10 cellular contexts compared by ENCODE assay signal in genomic region chr20:20690676-20691476, GRCh38. TPM values are rescaled to one million over a fixed set of nuclear protein-coding genes. Genes with fewer than 3 reads are reported as not detected.
DNase-seq lines count a peak whose midpoint lies in the region; ATAC-seq and TF ChIP-seq lines count a peak whose summit lies in the region.
"Had no signal": no experiment of that assay in that cellular context is flagged by ENCODE, and none has a peak within 500 bp of the region (broad histone marks: within the 10 kb centered on the region; RNA-seq: fewer than 3 reads in every experiment).

No MANE protein-coding gene starts in this region.

- no peak for TF ChIP-seq CTCF in chondrocyte (IDR thresholded peaks at IDR 0.05)

- peaks cover 1% of the 10 kb centered on the region for H3K36me3 Mint-ChIP-seq in activated naive CD4-positive, alpha-beta T cell treated with anti-CD3 and anti-CD28 coated beads for 36 hours (ENCODE audit: low read depth)
- no peaks in the 10 kb centered on the region for H3K36me3 Mint-ChIP-seq in chondrocyte (ENCODE audit: low read depth)

- CTCF ChIA-PET in activated naive CD4-positive, alpha-beta T cell treated with anti-CD3 and anti-CD28 coated beads for 36 hours (lab: Charles Lee) = no interaction called here

- ATAC-seq in GM19455 (IDR thresholded peaks at IDR 0.05; ENCODE audit: unreplicated experiment) = peak; percentile 61
- ATAC-seq in HG03060 (IDR thresholded peaks at IDR 0.05; ENCODE audit: low read depth, unreplicated experiment) = peak; percentile 44
- no peak for ATAC-seq in GM19397 (IDR thresholded peaks at IDR 0.05; ENCODE audit: unreplicated experiment)

- no peaks in the 10 kb centered on the region for H3K27me3 Mint-ChIP-seq in activated naive CD4-positive, alpha-beta T cell treated with anti-CD3 and anti-CD28 coated beads for 36 hours (ENCODE audit: low read depth)
- no peaks in the 10 kb centered on the region for H3K27me3 Mint-ChIP-seq in chondrocyte (ENCODE audit: low read depth)

- no peak overlapping the region for H3K4me3 Mint-ChIP-seq in activated naive CD4-positive, alpha-beta T cell treated with anti-CD3 and anti-CD28 coated beads for 36 hours
- H3K4me3 Mint-ChIP-seq in chondrocyte (ENCODE audit: unreplicated experiment) = no peak overlapping the region
- H3K4me3 Mint-ChIP-seq: neural crest cell had no signal

- H3K27ac Mint-ChIP-seq in activated naive CD4-positive, alpha-beta T cell treated with anti-CD3 and anti-CD28 coated beads for 36 hours = no peak overlapping the region
- no peak overlapping the region for H3K27ac Mint-ChIP-seq in chondrocyte (ENCODE audit: unreplicated experiment)

- DNase-seq in GF-D8 (lab: John Stamatoyannopoulos, UW) = peak; percentile 69
- peak; percentile 67 for DNase-seq in OCI-M1 (lab: John Stamatoyannopoulos, UW)
- DNase-seq in activated naive CD4-positive, alpha-beta T cell treated with anti-CD3 and anti-CD28 coated beads for 36 hours = no peak
- DNase-seq in chondrocyte (ENCODE audit: low spot score) = no peak
- DNase-seq in NCI-H774 (lab: John Stamatoyannopoulos, UW) = no peak
- DNase-seq: head of caudate nucleus had no signal

- intact Hi-C loops in activated naive CD4-positive, alpha-beta T cell treated with anti-CD3 and anti-CD28 coated beads for 36 hours (cut with micrococcal nuclease) = no loop called here

- peaks cover 39% of the 10 kb centered on the region for H3K4me1 Mint-ChIP-seq in activated naive CD4-positive, alpha-beta T cell treated with anti-CD3 and anti-CD28 coated beads for 36 hours (ENCODE audit: low read depth)
- H3K4me1 Mint-ChIP-seq in chondrocyte (ENCODE audit: low read depth) = no peaks in the 10 kb centered on the region
- H3K4me1 Mint-ChIP-seq: neural crest cell had no signal

- H3K9me3 Mint-ChIP-seq in activated naive CD4-positive, alpha-beta T cell treated with anti-CD3 and anti-CD28 coated beads for 36 hours = no peaks in the 10 kb centered on the region
- no peaks in the 10 kb centered on the region for H3K9me3 Mint-ChIP-seq in chondrocyte (ENCODE audit: low read depth)
- H3K9me3 Mint-ChIP-seq: neural crest cell had no signal

RNA-seq across cellular contexts. Expression of gene RALGAPA2, which starts 21.6 kb away (rescaled TPM):
- total RNA-seq in activated naive CD4-positive, alpha-beta T cell treated with anti-CD3 and anti-CD28 coated beads for 36 hours = 10 to 100 TPM; 13.6 to 13.7 TPM
- total RNA-seq in chondrocyte = 9.5 to 10.8 TPM (median 10.2 TPM) in 3 replicates

Comparison
In these comparisons a context has a peak if more than half of its experiments do, and no peak if none do; other contexts are left out.
1. DNase-seq: peak in GF-D8 (single experiment) and OCI-M1 (single experiment); none in activated naive CD4-positive, alpha-beta T cell treated with anti-CD3 and anti-CD28 coated beads for 36 hours (single experiment), chondrocyte (single experiment) and NCI-H774 (single experiment).